12 cellular contexts compared by ENCODE assay signal in the genomic region with DNA sequence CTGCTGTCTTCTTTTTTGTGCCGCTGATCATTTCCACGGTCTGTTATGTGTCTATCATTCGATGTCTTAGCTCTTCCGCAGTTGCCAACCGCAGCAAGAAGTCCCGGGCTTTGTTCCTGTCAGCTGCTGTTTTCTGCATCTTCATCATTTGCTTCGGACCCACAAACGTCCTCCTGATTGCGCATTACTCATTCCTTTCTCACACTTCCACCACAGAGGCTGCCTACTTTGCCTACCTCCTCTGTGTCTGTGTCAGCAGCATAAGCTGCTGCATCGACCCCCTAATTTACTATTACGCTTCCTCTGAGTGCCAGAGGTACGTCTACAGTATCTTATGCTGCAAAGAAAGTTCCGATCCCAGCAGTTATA. TPM values are rescaled to one million over a fixed set of nuclear protein-coding genes. Genes with fewer than 3 reads are reported as not detected.
DNase-seq lines count a peak whose midpoint lies in the region; ATAC-seq, FAIRE-seq and TF ChIP-seq lines count a peak whose summit lies in the region.
"Had no signal": no experiment of that assay in that cellular context is flagged by ENCODE, and none has a peak within 500 bp of the region (broad histone marks: within the 10 kb centered on the region; RNA-seq: fewer than 3 reads in every experiment).

No MANE protein-coding gene starts in this region.

- no peak for TF ChIP-seq CTCF in D721Med (IDR thresholded peaks at IDR 0.05; ENCODE audit: insufficient read depth, missing control alignments)

- ATAC-seq in HG03571 (IDR thresholded peaks at IDR 0.05; ENCODE audit: unreplicated experiment) (peak; percentile 47), HG02884 (IDR thresholded peaks at IDR 0.05; ENCODE audit: unreplicated experiment) (no peak)
- ATAC-seq: body of pancreas, HepG2 had no signal

- FAIRE-seq in D721Med (lab: Jason Lieb, UNC), result no peak
- FAIRE-seq: HepG2 had no signal

- peak; percentile 7 to 36 for DNase-seq in stimulated activated CD4-positive, alpha-beta T cell treated with anti-CD3 and anti-CD28 coated beads, Interleukin-2, amount 100 ng/mL, for 24 hours
- no peak for DNase-seq in stimulated activated CD4-positive, alpha-beta T cell treated with anti-CD3 and anti-CD28 coated beads, Interleukin-1b, Interleukin-23, amount 100 ng/mL, for 48 hours
- DNase-seq in activated effector memory CD4-positive, alpha-beta T cell treated with Interleukin-2 at 50 U/mL for 16 hours, result peak; percentile 51
- DNase-seq in nucleus accumbens (lab: John Stamatoyannopoulos, UW) (no peak), D721Med (ENCODE audit: insufficient read length, low spot score) (no peak), ureter (ENCODE audit: low spot score) (no peak)
- DNase-seq: H9, NCI-H510A had no signal

RNA-seq across cellular contexts. Expression of gene F2R, which starts 17.1 kb away (rescaled TPM):
- total RNA-seq in ureter, result 4.7 TPM

Comparison
In these comparisons a context has a peak if more than half of its experiments do, and no peak if none do; other contexts are left out.
1. DNase-seq: peak in stimulated activated CD4-positive, alpha-beta T cell treated with anti-CD3 and anti-CD28 coated beads, Interleukin-2, amount 100 ng/mL, for 24 hours (2 of 2) and activated effector memory CD4-positive, alpha-beta T cell treated with Interleukin-2 at 50 U/mL for 16 hours (single experiment); none in stimulated activated CD4-positive, alpha-beta T cell treated with anti-CD3 and anti-CD28 coated beads, Interleukin-1b, Interleukin-23, amount 100 ng/mL, for 48 hours (single experiment), nucleus accumbens (0 of 56), D721Med (single experiment) and ureter (single experiment).